Comparison of ENCODE assay signal across 26 cellular contexts in genomic region chr5:80094339-80094738, GRCh38. TPM values are rescaled to one million over a fixed set of nuclear protein-coding genes. Genes with fewer than 3 reads are reported as not detected.
A peak's percentile ranks its signal among the peaks of the same experiment; 100 is the strongest.
DNase-seq lines count a peak whose midpoint lies in the region; ATAC-seq and TF ChIP-seq lines count a peak whose summit lies in the region.
"Had no signal": no experiment of that assay in that cellular context is flagged by ENCODE, and none has a peak within 500 bp of the region (broad histone marks: within the 10 kb centered on the region; RNA-seq: fewer than 3 reads in every experiment).

No MANE protein-coding gene starts in this region.

- no peak overlapping the region for H3K4me2 ChIP-seq in H9 (ENCODE audit: insufficient read depth, insufficient read length, low read length)
- no peak overlapping the region for H3K4me2 ChIP-seq in smooth muscle cell

- H2BK20ac ChIP-seq in H9 (ENCODE audit: low read depth, low read length, poor library complexity, severe bottlenecking), result no peak overlapping the region

- no peak overlapping the region for H3K27ac ChIP-seq in H9 (ENCODE audit: insufficient read length, low read depth, low read length)
- H3K27ac ChIP-seq in smooth muscle cell (ENCODE audit: low read depth), result peak overlapping the region; percentile 34
- H3K27ac ChIP-seq: C4-2B, neutrophil, psoas muscle, SK-N-MC, skin epidermis had no signal

- peaks cover 0 to 2% (median 0%) of the 10 kb centered on the region in 3 experiments; a peak in 4 of 7 replicates for H3K36me3 Mint-ChIP-seq in H9 (ENCODE audit: insufficient read depth in 1 of 3, low read depth in 3 of 3)
- H3K36me3 Mint-ChIP-seq in activated T-helper 17 cell treated with anti-CD3 and anti-CD28 coated beads, Interleukin-2, amount 50 U/mL, for 72 hours (ENCODE audit: low read depth), result no peaks in the 10 kb centered on the region
- H3K36me3 Mint-ChIP-seq in mesothelial cell of epicardium, result no peaks in the 10 kb centered on the region

- DNase-seq in H9 (no peak), mesothelial cell of epicardium (ENCODE audit: low spot score in 2 of 2, unreplicated experiment in 2 of 2) (no peak), smooth muscle cell (lab: John Stamatoyannopoulos, UW; ENCODE audit: unreplicated experiment) (no peak), NCI-H2227 treated with DMSO at 0.1 percent for 48 hours (lab: John Stamatoyannopoulos, UW) (no peak), NCI-H187 (lab: John Stamatoyannopoulos, UW) (no peak)
- no peak for DNase-seq in stimulated activated naive CD8-positive, alpha-beta T cell treated with anti-CD3 and anti-CD28 coated beads, Interleukin-15, amount 100 ng/mL, for 72 hours
- DNase-seq: activated CD4-positive, alpha-beta T cell treated with anti-CD3 and anti-CD28 coated beads for 1 hour; activated effector memory CD4-positive, alpha-beta T cell treated with anti-CD3 and anti-CD28 coated beads, Interleukin-2, amount 50 U/mL, for 16 hours; activated naive CD8-positive, alpha-beta T cell treated with anti-CD3 and anti-CD28 coated beads, Interleukin-2, amount 10 ng/mL, durations not matched to agents 7 days and 5 days; activated T-cell treated with anti-CD3 and anti-CD28 coated beads for 4 hours; HCEC 1CT; KG1; MM.1S; NCI-H2029 treated with DMSO at 0.1 percent for 48 hours; NCI-H345; NCI-H774; psoas muscle; stimulated activated CD4-positive, alpha-beta T cell treated with anti-CD3 and anti-CD28 coated beads, Interleukin-1b, Interleukin-23, amount 100 ng/mL, for 48 hours; trophoblast cell had no signal

- no peak overlapping the region for H2BK5ac ChIP-seq in H9 (ENCODE audit: insufficient read length, low read length)

- no peak overlapping the region for H3T11ph ChIP-seq in H9 (ENCODE audit: low read length)

- no peak for ATAC-seq in activated T-helper 17 cell treated with anti-CD3 and anti-CD28 coated beads, Interleukin-2, amount 50 U/mL, for 72 hours (replicated peaks)
- no peak for ATAC-seq in stimulated activated naive CD8-positive, alpha-beta T cell treated with anti-CD3 and anti-CD28 coated beads, Interleukin-15, amount 100 ng/mL, for 72 hours
- ATAC-seq: psoas muscle had no signal

- H3K27me3 ChIP-seq in H9 (ENCODE audit: insufficient read depth, low read length) (no peaks in the 10 kb centered on the region), smooth muscle cell (ENCODE audit: low read depth) (no peaks in the 10 kb centered on the region)
- H3K27me3 ChIP-seq: neutrophil had no signal

- H4K5ac ChIP-seq in H9 (ENCODE audit: insufficient read length, low read depth, low read length), result no peak overlapping the region

- no peak overlapping the region for H2AK5ac ChIP-seq in H9 (ENCODE audit: insufficient read length, low read length)

- H3K4me1 ChIP-seq in H9 (ENCODE audit: insufficient read depth, low read length), result peaks cover 8% of the 10 kb centered on the region
- H3K4me1 ChIP-seq in smooth muscle cell (ENCODE audit: low read depth), result peaks cover 28% of the 10 kb centered on the region

- no peak overlapping the region for H3K23ac ChIP-seq in H9 (ENCODE audit: insufficient read length, low read depth, low read length)

- H3K36me3 ChIP-seq in smooth muscle cell (ENCODE audit: low read depth), result no peaks in the 10 kb centered on the region
- H3K36me3 ChIP-seq: neutrophil had no signal

- H2BK12ac ChIP-seq in H9 (ENCODE audit: insufficient read length, low read depth, low read length), result no peak overlapping the region

- peaks cover 32 to 36% of the 10 kb centered on the region in 2 experiments for H3K4me1 Mint-ChIP-seq in H9
- peaks cover 13% of the 10 kb centered on the region for H3K4me1 Mint-ChIP-seq in activated T-helper 17 cell treated with anti-CD3 and anti-CD28 coated beads, Interleukin-2, amount 50 U/mL, for 72 hours
- H3K4me1 Mint-ChIP-seq in mesothelial cell of epicardium, result peaks cover 19% of the 10 kb centered on the region
- peaks cover 52% of the 10 kb centered on the region for H3K4me1 Mint-ChIP-seq in stimulated activated naive CD8-positive, alpha-beta T cell treated with anti-CD3 and anti-CD28 coated beads, Interleukin-15, amount 100 ng/mL, for 72 hours

- no peak for TF ChIP-seq CTCF in H9 (conservative IDR thresholded peaks at IDR 0.05)
- TF ChIP-seq CTCF in mesothelial cell of epicardium (IDR thresholded peaks at IDR 0.05; ENCODE audit: unreplicated experiment), result no peak
- no peak for TF ChIP-seq CTCF in smooth muscle cell (IDR thresholded peaks at IDR 0.05; ENCODE audit: borderline replicate concordance, insufficient read depth, poor library complexity, severe bottlenecking)

- H4K8ac ChIP-seq in H9 (replicated peaks; ENCODE audit: insufficient read length, low read depth, low read length), result no peak overlapping the region

- no peaks in the 10 kb centered on the region for H3K79me1 ChIP-seq in H9 (ENCODE audit: insufficient read depth, low read depth, low read length, poor library complexity, severe bottlenecking)

- H3K9me3 Mint-ChIP-seq in H9, result no peaks in the 10 kb centered on the region
- H3K9me3 Mint-ChIP-seq in activated T-helper 17 cell treated with anti-CD3 and anti-CD28 coated beads, Interleukin-2, amount 50 U/mL, for 72 hours, result no peaks in the 10 kb centered on the region
- no peaks in the 10 kb centered on the region for H3K9me3 Mint-ChIP-seq in mesothelial cell of epicardium
- H3K9me3 Mint-ChIP-seq in stimulated activated naive CD8-positive, alpha-beta T cell treated with anti-CD3 and anti-CD28 coated beads, Interleukin-15, amount 100 ng/mL, for 72 hours, result no peaks in the 10 kb centered on the region
- H3K9me3 Mint-ChIP-seq: activated naive CD8-positive, alpha-beta T cell treated with anti-CD3 and anti-CD28 coated beads, Interleukin-2, amount 10 ng/mL, durations not matched to agents 7 days and 5 days; central memory CD8-positive, alpha-beta T cell; T-helper 1 cell treated with Interleukin-12 subunit alpha and Interleukin-12 subunit beta and Interleukin-4 antibody, amounts not matched to agents 30 μg/mL and 1 μg/mL, for 36 hours had no signal

- H3K9ac ChIP-seq in H9 (ENCODE audit: extremely low read depth, insufficient read length, low read length) (no peak overlapping the region), smooth muscle cell (ENCODE audit: low read depth) (no peak overlapping the region)

- H4K91ac ChIP-seq in H9 (ENCODE audit: insufficient read length, low read depth, low read length), result no peak overlapping the region

- H3K4me3 ChIP-seq in smooth muscle cell, result no peak overlapping the region
- H3K4me3 ChIP-seq: psoas muscle, SK-N-MC, skin epidermis had no signal

- no peak overlapping the region for H2AFZ ChIP-seq in H9 (ENCODE audit: low read length)
- H2AFZ ChIP-seq in smooth muscle cell (ENCODE audit: low read depth), result no peak overlapping the region

- H2BK15ac ChIP-seq in H9 (ENCODE audit: low read depth, low read length), result no peak overlapping the region

- H4K20me1 ChIP-seq in H9 (ENCODE audit: control insufficient read depth, insufficient read depth, insufficient read length), result no peaks in the 10 kb centered on the region
- H4K20me1 ChIP-seq in smooth muscle cell (ENCODE audit: low read depth), result no peaks in the 10 kb centered on the region

- no peaks in the 10 kb centered on the region for H3F3A ChIP-seq in smooth muscle cell (ENCODE audit: low read depth)

- H3K27ac Mint-ChIP-seq in H9 (peak overlapping the region in 2 of 3 experiments; percentile 51 to 54; a peak in 1 of 7 replicates), mesothelial cell of epicardium (peak overlapping the region; percentile 86)
- H3K27ac Mint-ChIP-seq in activated T-helper 17 cell treated with anti-CD3 and anti-CD28 coated beads, Interleukin-2, amount 50 U/mL, for 72 hours, result peak overlapping the region; percentile 56
- H3K27ac Mint-ChIP-seq in stimulated activated naive CD8-positive, alpha-beta T cell treated with anti-CD3 and anti-CD28 coated beads, Interleukin-15, amount 100 ng/mL, for 72 hours, result no peak overlapping the region
- H3K27ac Mint-ChIP-seq: activated naive CD8-positive, alpha-beta T cell treated with anti-CD3 and anti-CD28 coated beads, Interleukin-2, amount 10 ng/mL, durations not matched to agents 7 days and 5 days; T-helper 1 cell treated with Interleukin-12 subunit alpha and Interleukin-12 subunit beta and Interleukin-4 antibody, amounts not matched to agents 30 μg/mL and 1 μg/mL, for 36 hours had no signal

- no peaks in the 10 kb centered on the region for H3K23me2 ChIP-seq in H9 (ENCODE audit: insufficient read length, low read depth, low read length, poor library complexity, severe bottlenecking)

- H3K79me2 ChIP-seq in H9 (ENCODE audit: insufficient read depth, low read length) (no peaks in the 10 kb centered on the region), smooth muscle cell (ENCODE audit: low read depth) (no peaks in the 10 kb centered on the region)

- H3K18ac ChIP-seq in H9 (ENCODE audit: insufficient read length, low read depth, low read length), result no peak overlapping the region

- WGBS in H9 (ENCODE audit: extremely low coverage, insufficient read length, low lambda C conversion rate), result no CpG with 5 or more reads among the region's 4 CpGs
- WGBS in smooth muscle cell (ENCODE audit: low lambda C conversion rate), result 58% methylated on average over 4 of the region's 4 CpGs

- no peak overlapping the region for H3K56ac ChIP-seq in H9 (ENCODE audit: insufficient read length, low read depth, low read length)

- H3K4me3 Mint-ChIP-seq in H9 (no peak overlapping the region), mesothelial cell of epicardium (no peak overlapping the region)
- H3K4me3 Mint-ChIP-seq in activated T-helper 17 cell treated with anti-CD3 and anti-CD28 coated beads, Interleukin-2, amount 50 U/mL, for 72 hours, result no peak overlapping the region
- no peak overlapping the region for H3K4me3 Mint-ChIP-seq in stimulated activated naive CD8-positive, alpha-beta T cell treated with anti-CD3 and anti-CD28 coated beads, Interleukin-15, amount 100 ng/mL, for 72 hours
- H3K4me3 Mint-ChIP-seq: activated naive CD8-positive, alpha-beta T cell treated with anti-CD3 and anti-CD28 coated beads, Interleukin-2, amount 10 ng/mL, durations not matched to agents 7 days and 5 days; central memory CD8-positive, alpha-beta T cell; T-helper 1 cell treated with Interleukin-12 subunit alpha and Interleukin-12 subunit beta and Interleukin-4 antibody, amounts not matched to agents 30 μg/mL and 1 μg/mL, for 36 hours had no signal

- H2BK120ac ChIP-seq in H9 (ENCODE audit: low read depth, low read length, poor library complexity, severe bottlenecking), result no peak overlapping the region

- H3K27me3 Mint-ChIP-seq in H9 (ENCODE audit: low read depth) (no peaks in the 10 kb centered on the region; the same call in 1 of the 2 replicates), mesothelial cell of epicardium (ENCODE audit: low read depth) (no peaks in the 10 kb centered on the region)
- H3K27me3 Mint-ChIP-seq in activated T-helper 17 cell treated with anti-CD3 and anti-CD28 coated beads, Interleukin-2, amount 50 U/mL, for 72 hours, result no peaks in the 10 kb centered on the region
- H3K27me3 Mint-ChIP-seq in stimulated activated naive CD8-positive, alpha-beta T cell treated with anti-CD3 and anti-CD28 coated beads, Interleukin-15, amount 100 ng/mL, for 72 hours, result no peaks in the 10 kb centered on the region
- H3K27me3 Mint-ChIP-seq: activated naive CD8-positive, alpha-beta T cell treated with anti-CD3 and anti-CD28 coated beads, Interleukin-2, amount 10 ng/mL, durations not matched to agents 7 days and 5 days; central memory CD8-positive, alpha-beta T cell had no signal

- H3K9me3 ChIP-seq in H9 (ENCODE audit: control insufficient read depth, low read depth, low read length) (no peaks in the 10 kb centered on the region), smooth muscle cell (replicated peaks; ENCODE audit: low read depth) (no peaks in the 10 kb centered on the region)
- H3K9me3 ChIP-seq: neutrophil, psoas muscle had no signal

- no peak overlapping the region for H3K4ac ChIP-seq in H9 (ENCODE audit: low read depth, low read length)

- H3K14ac ChIP-seq in H9 (ENCODE audit: insufficient read depth, low read length), result no peak overlapping the region

RNA-seq across cellular contexts. Expression of gene THBS4, which starts 59.2 kb away (rescaled TPM):
- total RNA-seq in H9 (2021), result 18.6 and 19.0 TPM in 2 replicates
- total RNA-seq in activated T-helper 17 cell treated with anti-CD3 and anti-CD28 coated beads, Interleukin-2, amount 50 U/mL, for 72 hours, result 1 to 10 TPM; 1.7 to 3.5 TPM
- total RNA-seq in mesothelial cell of epicardium, result 15.6 to 17.3 TPM (median 17.1 TPM) in 3 replicates
- total RNA-seq in smooth muscle cell, result 2.9 TPM in 1 of 2 replicates, not detected in the other
- 0.61 and 0.74 TPM in 2 replicates for polyA plus RNA-seq in smooth muscle cell

Comparison
In these comparisons a context has a peak if more than half of its experiments do, and no peak if none do; other contexts are left out.
1. H3K27ac Mint-ChIP-seq: peak in H9 (2 of 3), activated T-helper 17 cell treated with anti-CD3 and anti-CD28 coated beads, Interleukin-2, amount 50 U/mL, for 72 hours (single experiment) and mesothelial cell of epicardium (single experiment); none in stimulated activated naive CD8-positive, alpha-beta T cell treated with anti-CD3 and anti-CD28 coated beads, Interleukin-15, amount 100 ng/mL, for 72 hours (0 of 2).